Comparison of ENCODE assay signal across 1 cellular context in genomic region chr16:26985100-26986065, GRCh38.
TF ChIP-seq lines count a peak whose summit lies in the region.

No MANE protein-coding gene starts in this region.

TF ChIP-seq in SK-N-SH, 30 proteins besides CTCF, POLR2A, EP300 and RAD21 (continued from another document):
- no peak for TF ChIP-seq SMC3 (IDR thresholded peaks at IDR 0.05; ENCODE audit: low read depth, low read length)
- TF ChIP-seq, protein P1, sequence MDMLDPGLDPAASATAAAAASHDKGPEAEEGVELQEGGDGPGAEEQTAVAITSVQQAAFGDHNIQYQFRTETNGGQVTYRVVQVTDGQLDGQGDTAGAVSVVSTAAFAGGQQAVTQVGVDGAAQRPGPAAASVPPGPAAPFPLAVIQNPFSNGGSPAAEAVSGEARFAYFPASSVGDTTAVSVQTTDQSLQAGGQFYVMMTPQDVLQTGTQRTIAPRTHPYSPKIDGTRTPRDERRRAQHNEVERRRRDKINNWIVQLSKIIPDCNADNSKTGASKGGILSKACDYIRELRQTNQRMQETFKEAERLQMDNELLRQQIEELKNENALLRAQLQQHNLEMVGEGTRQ (IDR thresholded peaks at IDR 0.05; ENCODE audit: borderline replicate concordance, low read depth, low read length) = no peak
- no peak for TF ChIP-seq ELF1 (IDR thresholded peaks at IDR 0.05)
- TF ChIP-seq FOXM1 (IDR thresholded peaks at IDR 0.05; ENCODE audit: low read depth) = no peak
- no peak for TF ChIP-seq POLR2AphosphoS5 (IDR thresholded peaks at IDR 0.05; ENCODE audit: low read depth, low read length)
- TF ChIP-seq NFIC (IDR thresholded peaks at IDR 0.05; ENCODE audit: borderline replicate concordance) = no peak
